Comparison of ENCODE assay signal across 17 cellular contexts in the genomic region with DNA sequence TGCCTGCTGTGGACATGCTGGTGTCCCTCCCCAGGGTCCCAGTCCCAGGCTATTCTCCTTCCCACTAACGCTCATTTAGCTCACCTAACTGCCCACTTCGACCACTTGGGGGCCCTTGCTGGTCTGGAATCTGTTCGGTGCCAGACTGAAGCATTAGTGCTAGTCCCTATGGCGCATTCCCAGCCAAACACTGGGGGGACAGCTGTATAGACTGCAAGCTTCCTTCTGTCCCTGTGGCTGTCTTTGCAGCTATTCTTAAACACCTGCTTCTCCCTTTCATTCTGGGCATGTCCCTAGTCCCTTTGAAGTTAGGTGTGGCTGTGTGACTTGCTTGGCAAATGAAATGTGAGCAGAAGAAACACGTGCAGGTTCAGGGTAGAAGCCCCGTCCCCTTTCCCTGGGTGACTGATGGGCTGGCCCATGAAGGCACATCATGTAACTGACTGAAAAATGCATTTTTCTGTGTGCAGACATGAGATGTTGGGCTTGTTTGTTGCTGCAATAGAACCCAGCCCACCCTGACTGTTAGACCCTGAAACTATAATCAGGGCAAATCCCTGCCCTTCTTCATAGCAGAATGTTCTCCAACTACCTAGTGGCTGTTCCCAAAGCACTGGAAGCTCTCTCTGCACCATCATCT.
DNase-seq lines count a peak whose midpoint lies in the region; TF ChIP-seq lines count a peak whose summit lies in the region.
"Had no signal": no experiment of that assay in that cellular context is flagged by ENCODE, and none has a peak within 500 bp of the region (broad histone marks: within the 10 kb centered on the region; RNA-seq: fewer than 3 reads in every experiment).

No MANE protein-coding gene starts in this region.

- peaks cover 21% of the 10 kb centered on the region for H3K27me3 ChIP-seq in hepatocyte
- H3K27me3 ChIP-seq: SJCRH30 had no signal

- H2AFZ ChIP-seq in hepatocyte, result no peak overlapping the region

- no peak for TF ChIP-seq POLR2A in NB4 (IDR thresholded peaks at IDR 0.05; ENCODE audit: extremely low read depth, insufficient read length)

- H3K79me2 ChIP-seq in hepatocyte, result no peaks in the 10 kb centered on the region

- no peaks in the 10 kb centered on the region for H3K4me1 ChIP-seq in hepatocyte (ENCODE audit: insufficient read depth)
- H3K4me1 ChIP-seq: esophagus squamous epithelium, HAP-1, SJCRH30 had no signal

- no peaks in the 10 kb centered on the region for H3K9me2 ChIP-seq in hepatocyte (replicated peaks; ENCODE audit: insufficient read depth)

- H3K4me3 ChIP-seq in NB4 (ENCODE audit: low read depth, low read length) (no peak overlapping the region), hepatocyte (no peak overlapping the region)
- H3K4me3 ChIP-seq: esophagus squamous epithelium, GM12878, HAP-1, SJCRH30, thoracic aorta had no signal

- no peaks in the 10 kb centered on the region for H4K20me1 ChIP-seq in hepatocyte (ENCODE audit: insufficient read depth, poor library complexity, severe bottlenecking)

- H3K9me3 ChIP-seq in hepatocyte (ENCODE audit: low read depth), result no peaks in the 10 kb centered on the region
- H3K9me3 ChIP-seq: esophagus squamous epithelium, HAP-1, SJCRH30, thoracic aorta had no signal

- TF ChIP-seq CTCF in NB4 (IDR thresholded peaks at IDR 0.05; ENCODE audit: low read depth, low read length), result peak; percentile 25
- peak; percentile 6 for TF ChIP-seq CTCF in hepatocyte (IDR thresholded peaks at IDR 0.05; ENCODE audit: poor library complexity)

- no peak overlapping the region for H3K4me2 ChIP-seq in hepatocyte

- H3K27ac ChIP-seq in hepatocyte, result no peak overlapping the region
- H3K27ac ChIP-seq: esophagus squamous epithelium, SJCRH30, thoracic aorta had no signal

- H3K36me3 ChIP-seq in hepatocyte (replicated peaks; ENCODE audit: insufficient read depth, low read depth), result no peaks in the 10 kb centered on the region
- H3K36me3 ChIP-seq: esophagus squamous epithelium, HAP-1, SJCRH30, thoracic aorta had no signal

- 50% methylated on average over 5 of the region's 6 CpGs for WGBS in hepatocyte (ENCODE audit: low lambda C conversion rate, missing lambda C conversion rate)

- DNase-seq in COR-L47 (lab: John Stamatoyannopoulos, UW), result peak; percentile 12
- DNase-seq in GM03348 (ENCODE audit: low spot score), result peak; percentile 4
- peak; percentile 20 for DNase-seq in NB4 (ENCODE audit: low read depth)
- no peak for DNase-seq in hepatocyte (ENCODE audit: low spot score)
- DNase-seq in NCI-H2107 (lab: John Stamatoyannopoulos, UW), result no peak
- no peak for DNase-seq in EL
- no peak for DNase-seq in HPDE6-E6E7 (ENCODE audit: extremely low spot score)
- DNase-seq: activated CD8-positive, alpha-beta memory T cell treated with anti-CD3 and anti-CD28 coated beads, Interleukin-2, amount 50 U/mL, for 4 hours; activated naive CD8-positive, alpha-beta T cell treated with anti-CD3 and anti-CD28 coated beads, Interleukin-2, amount 10 ng/mL, durations not matched to agents 7 days and 5 days; esophagus squamous epithelium; NCI-H1105 treated with DMSO at 0.1 percent for 48 hours; NCI-H526 treated with DMSO at 0.1 percent for 48 hours; nucleus accumbens had no signal

Comparison
In these comparisons a context has a peak if more than half of its experiments do, and no peak if none do; other contexts are left out.
1. DNase-seq: peak in COR-L47 (single experiment), GM03348 (single experiment) and NB4 (single experiment); none in hepatocyte (single experiment), NCI-H2107 (single experiment), EL (single experiment) and HPDE6-E6E7 (single experiment).